In genomic region chr1:171844381-171844780, GRCh38 we compare ENCODE assay signal across 20 cellular contexts.
"Had no signal": no experiment of that assay in that cellular context is flagged by ENCODE, and none has a peak within 500 bp of the region (broad histone marks: within the 10 kb centered on the region; RNA-seq: fewer than 3 reads in every experiment).

No MANE protein-coding gene starts in this region.

- H3K79me2 ChIP-seq: parathyroid adenoma had no signal

- DNase-seq: activated CD4-positive, alpha-beta T cell treated with anti-CD3 and anti-CD28 coated beads, Interleukin-2, amount 10 ng/mL, durations not matched to agents 24 days and 14 days; activated CD4-positive, CD25-positive, alpha-beta regulatory T cell; activated CD8-positive, alpha-beta T cell treated with anti-CD3 and anti-CD28 coated beads for 36 hours; activated naive CD4-positive, alpha-beta T cell treated with Interleukin-2 at 50 U/mL for 16 hours; activated naive CD8-positive, alpha-beta T cell treated with anti-CD3 and anti-CD28 coated beads, Interleukin-2, amount 10 ng/mL, durations not matched to agents 7 days and 5 days; activated T-cell treated with anti-CD3 and anti-CD28 coated beads, Interleukin-2, amount 50 U/mL, for 1 hour; amygdala; brain microvascular endothelial cell; left ventricle myocardium superior; sigmoid colon; stimulated activated CD4-positive, alpha-beta T cell treated with anti-CD3 and anti-CD28 coated beads, Interleukin-4, amount 100 ng/mL, for 24 hours; T-cell; T-helper 9 cell; thyroid gland had no signal

- H3K9me3 Mint-ChIP-seq: activated CD4-positive, alpha-beta T cell treated with anti-CD3 and anti-CD28 coated beads, Interleukin-2, amount 10 ng/mL, durations not matched to agents 24 days and 14 days; activated CD8-positive, alpha-beta T cell treated with anti-CD3 and anti-CD28 coated beads for 36 hours; activated naive CD8-positive, alpha-beta T cell treated with anti-CD3 and anti-CD28 coated beads, Interleukin-2, amount 10 ng/mL, durations not matched to agents 7 days and 5 days; activated T-helper 2 cell treated with anti-CD3 and anti-CD28 coated beads, Interferon-gamma antibody, Interleukin-2, Interleukin-4, amounts not matched to agents 10 μg/mL and 5 μg/mL and 100 μg/mL, durations not matched to agents 14 hours and 24 hours and 36 hours; stimulated activated effector memory CD8-positive, alpha-beta T cell treated with anti-CD3 and anti-CD28 coated beads, Interleukin-12 subunit alpha, Interleukin-12 subunit beta, amount 100 ng/mL, for 72 hours; T-cell had no signal

- H3K4me1 ChIP-seq: parathyroid adenoma had no signal

- H3K27ac Mint-ChIP-seq: activated CD4-positive, alpha-beta T cell treated with anti-CD3 and anti-CD28 coated beads, Interleukin-2, amount 10 ng/mL, durations not matched to agents 24 days and 14 days; activated CD8-positive, alpha-beta T cell treated with anti-CD3 and anti-CD28 coated beads for 36 hours; activated naive CD8-positive, alpha-beta T cell treated with anti-CD3 and anti-CD28 coated beads, Interleukin-2, amount 10 ng/mL, durations not matched to agents 7 days and 5 days; activated T-helper 2 cell treated with anti-CD3 and anti-CD28 coated beads, Interferon-gamma antibody, Interleukin-2, Interleukin-4, amounts not matched to agents 10 μg/mL and 5 μg/mL and 100 μg/mL, durations not matched to agents 14 hours and 24 hours and 36 hours; stimulated activated effector memory CD8-positive, alpha-beta T cell treated with anti-CD3 and anti-CD28 coated beads, Interleukin-12 subunit alpha, Interleukin-12 subunit beta, amount 100 ng/mL, for 72 hours; T-cell had no signal

- H3K36me3 ChIP-seq: brain microvascular endothelial cell, sigmoid colon, thyroid gland had no signal

- H2AFZ ChIP-seq: parathyroid adenoma had no signal

- H3K9me3 ChIP-seq: sigmoid colon, thyroid gland had no signal

- FAIRE-seq: endometrium had no signal

- H3K4me3 Mint-ChIP-seq: activated CD4-positive, alpha-beta T cell treated with anti-CD3 and anti-CD28 coated beads, Interleukin-2, amount 10 ng/mL, durations not matched to agents 24 days and 14 days; activated CD8-positive, alpha-beta T cell treated with anti-CD3 and anti-CD28 coated beads for 36 hours; activated naive CD8-positive, alpha-beta T cell treated with anti-CD3 and anti-CD28 coated beads, Interleukin-2, amount 10 ng/mL, durations not matched to agents 7 days and 5 days; stimulated activated effector memory CD8-positive, alpha-beta T cell treated with anti-CD3 and anti-CD28 coated beads, Interleukin-12 subunit alpha, Interleukin-12 subunit beta, amount 100 ng/mL, for 72 hours; T-cell had no signal

- H3K9ac ChIP-seq: parathyroid adenoma had no signal

- H3K4me3 ChIP-seq: coronary artery, sigmoid colon, thyroid gland had no signal

- H3K36me3 Mint-ChIP-seq: T-cell had no signal

- ATAC-seq: activated CD8-positive, alpha-beta T cell treated with anti-CD3 and anti-CD28 coated beads for 36 hours; esophagus mucosa; left ventricle myocardium superior; stimulated activated effector memory CD8-positive, alpha-beta T cell treated with anti-CD3 and anti-CD28 coated beads, Interleukin-12 subunit alpha, Interleukin-12 subunit beta, amount 100 ng/mL, for 72 hours; T-cell had no signal

- H3K27ac ChIP-seq: brain microvascular endothelial cell, coronary artery, parathyroid adenoma, sigmoid colon, thyroid gland had no signal

- H3K27me3 ChIP-seq: sigmoid colon, thyroid gland had no signal
